ENCODE assay signal across 11 cellular contexts in genomic region chr4:147837435-147837834, GRCh38.
A peak's percentile ranks its signal among the peaks of the same experiment; 100 is the strongest.
DNase-seq lines count a peak whose midpoint lies in the region; ATAC-seq, FAIRE-seq and TF ChIP-seq lines count a peak whose summit lies in the region.
"Had no signal": no experiment of that assay in that cellular context is flagged by ENCODE, and none has a peak within 500 bp of the region (broad histone marks: within the 10 kb centered on the region; RNA-seq: fewer than 3 reads in every experiment).

No MANE protein-coding gene starts in this region.

- no peaks in the 10 kb centered on the region for H3K9me3 Mint-ChIP-seq in WTC11

- CTCF ChIA-PET in WTC11 (lab: Charles Lee) = interaction anchor here (1.0 to 1.5 kb wide), 2 partner anchors 29 to 30 kb away, joined by 4 to 6 read pairs; no protein-coding TSS in a partner anchor

- intact Hi-C loops in left ventricle myocardium superior (cut with micrococcal nuclease) = no loop called here

- no peaks in the 10 kb centered on the region for H3K36me3 Mint-ChIP-seq in WTC11

- TF ChIP-seq POLR2A in GM18505 (IDR thresholded peaks at IDR 0.05; ENCODE audit: borderline replicate concordance, extremely low read depth, insufficient read depth, insufficient read length) = no peak

- H3K27me3 Mint-ChIP-seq in WTC11 (ENCODE audit: low read depth) = no peaks in the 10 kb centered on the region

- H3K4me1 Mint-ChIP-seq in WTC11 = peaks cover 40% of the 10 kb centered on the region

- DNase-seq in NCI-H82 (lab: John Stamatoyannopoulos, UW) (peak; percentile 9), NCI-H82 treated with DMSO at 0.1 percent for 48 hours (lab: John Stamatoyannopoulos, UW; ENCODE audit: unreplicated experiment) (no peak), WTC11 (ENCODE audit: low spot score) (no peak), left ventricle myocardium superior (no peak), urothelium cell line (ENCODE audit: low spot score) (peak; percentile 17)
- DNase-seq: activated CD4-positive, alpha-beta T cell treated with anti-CD3 and anti-CD28 coated beads, Interleukin-2, amount 50 U/mL, for 1 hour; amniotic stem cell; hippocampal formation had no signal

- no peak for TF ChIP-seq CTCF in WTC11 (IDR thresholded peaks at IDR 0.05)

- no peak for FAIRE-seq in urothelium cell line (lab: Jason Lieb, UNC)

- POLR2A ChIA-PET in WTC11 (lab: Charles Lee) = interaction anchor here (0.6 kb wide), 1 partner anchor 25 kb away, joined by 4 read pairs; no protein-coding TSS in a partner anchor

- no peak overlapping the region for H3K27ac Mint-ChIP-seq in WTC11

- ATAC-seq in WTC11 = peak; percentile 68; the same call in 1 of the 2 replicates
- ATAC-seq in left ventricle myocardium superior = peak; percentile 42
- no peak for ATAC-seq in GM21528 (IDR thresholded peaks at IDR 0.05; ENCODE audit: low FRiP score, unreplicated experiment)
- no peak for ATAC-seq in HG03159 (IDR thresholded peaks at IDR 0.05; ENCODE audit: unreplicated experiment)
- ATAC-seq in GM18505 (IDR thresholded peaks at IDR 0.05; ENCODE audit: unreplicated experiment) = no peak

- no peak overlapping the region for H3K4me3 Mint-ChIP-seq in WTC11

TF ChIP-seq in WTC11, 78 proteins besides CTCF, POLR2A, EP300 and RAD21:
- TF ChIP-seq FOXP1 (CRISPR knock-in tag; IDR thresholded peaks at IDR 0.05; ENCODE audit: borderline replicate concordance) = no peak
- TF ChIP-seq TEAD4 (CRISPR knock-in tag; IDR thresholded peaks at IDR 0.05) = no peak
- no peak for TF ChIP-seq NR3C1 (CRISPR knock-in tag; conservative IDR thresholded peaks at IDR 0.05; ENCODE audit: low read depth)
- TF ChIP-seq CBFB (CRISPR knock-in tag; IDR thresholded peaks at IDR 0.05; ENCODE audit: low read depth) = no peak
- TF ChIP-seq ATF6 (CRISPR knock-in tag; IDR thresholded peaks at IDR 0.05) = no peak
- no peak for TF ChIP-seq ZNF121 (CRISPR knock-in tag; IDR thresholded peaks at IDR 0.05)
- no peak for TF ChIP-seq USF1 (CRISPR knock-in tag; IDR thresholded peaks at IDR 0.05)
- TF ChIP-seq ATF3 (CRISPR knock-in tag; conservative IDR thresholded peaks at IDR 0.05) = no peak
- TF ChIP-seq ZNF263 (CRISPR knock-in tag; IDR thresholded peaks at IDR 0.05; ENCODE audit: low read depth) = no peak
- TF ChIP-seq GABPB1 (CRISPR knock-in tag; IDR thresholded peaks at IDR 0.05) = no peak
- TF ChIP-seq ELF4 (CRISPR knock-in tag; IDR thresholded peaks at IDR 0.05; ENCODE audit: low read depth) = no peak

Comparison
In these comparisons a context has a peak if more than half of its experiments do, and no peak if none do; other contexts are left out.
1. DNase-seq: peak in NCI-H82 (single experiment) and urothelium cell line (single experiment); none in NCI-H82 treated with DMSO at 0.1 percent for 48 hours (single experiment), WTC11 (single experiment) and left ventricle myocardium superior (single experiment).
2. ATAC-seq: peak in WTC11 (single experiment) and left ventricle myocardium superior (single experiment); none in GM21528 (single experiment), HG03159 (single experiment) and GM18505 (single experiment).